In the genomic region with DNA sequence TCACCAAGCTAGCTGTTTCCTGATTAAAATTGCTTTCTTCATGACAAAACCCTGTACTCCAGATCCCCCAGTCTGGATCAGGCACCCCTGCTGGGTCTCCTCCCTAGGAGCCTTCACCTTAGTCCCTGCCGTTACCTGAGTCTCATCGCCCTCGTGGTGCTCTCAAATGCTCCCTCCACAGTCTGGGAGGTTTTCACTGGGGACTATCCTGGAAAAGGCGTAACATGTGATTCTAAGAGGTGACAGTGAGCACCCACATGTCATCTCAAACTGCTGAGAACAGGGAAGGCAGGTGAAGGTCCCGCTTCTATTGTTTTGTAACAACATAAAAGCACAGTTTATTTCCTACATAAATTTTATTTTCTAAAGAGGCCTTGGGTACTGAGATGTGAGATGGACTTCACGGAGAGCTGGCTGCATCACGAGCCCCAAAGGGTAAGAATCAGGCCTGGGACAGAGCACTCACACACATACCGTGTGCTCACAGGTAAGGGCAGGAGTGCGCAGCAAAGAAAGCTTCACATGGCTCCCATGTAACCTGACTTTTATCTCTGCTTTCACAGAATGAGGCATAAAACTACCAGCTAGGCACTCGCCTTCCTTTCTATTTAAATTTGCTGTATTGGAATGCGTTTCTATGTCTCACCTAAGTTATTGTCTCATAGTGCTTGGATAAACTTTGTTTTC, we compare ENCODE assay signal across 18 cellular contexts.
A peak's percentile ranks its signal among the peaks of the same experiment; 100 is the strongest.
DNase-seq lines count a peak whose midpoint lies in the region; ATAC-seq, FAIRE-seq and TF ChIP-seq lines count a peak whose summit lies in the region.
"Had no signal": no experiment of that assay in that cellular context is flagged by ENCODE, and none has a peak within 500 bp of the region (broad histone marks: within the 10 kb centered on the region; RNA-seq: fewer than 3 reads in every experiment).

No MANE protein-coding gene starts in this region.

- intact Hi-C loops in HepG2 (cut with micrococcal nuclease; ENCODE audit: unreplicated experiment) = no loop called here
- intact Hi-C loops in right lobe of liver (cut with DNase I) = no loop called here

- no peak for FAIRE-seq in HepG2 (lab: Jason Lieb, UNC)

- H3K27ac Mint-ChIP-seq in T-helper 2 cell treated with Interferon-gamma antibody and Interleukin-4, amounts not matched to agents 5 μg/mL and 100 μg/mL, for 36 hours = peak overlapping the region; percentile 91
- H3K27ac Mint-ChIP-seq in activated naive CD8-positive, alpha-beta T cell = peak overlapping the region; percentile 97
- H3K27ac Mint-ChIP-seq in stimulated activated naive CD8-positive, alpha-beta T cell treated with anti-CD3 and anti-CD28 coated beads, Interleukin-15, amount 100 ng/mL, for 72 hours = peak overlapping the region; percentile 99

- peaks cover 82% of the 10 kb centered on the region for H3K4me1 Mint-ChIP-seq in T-helper 2 cell treated with Interferon-gamma antibody and Interleukin-4, amounts not matched to agents 5 μg/mL and 100 μg/mL, for 36 hours (ENCODE audit: low read depth)
- H3K4me1 Mint-ChIP-seq in activated naive CD8-positive, alpha-beta T cell (ENCODE audit: low read depth) = peaks cover 76% of the 10 kb centered on the region
- peaks cover 91% of the 10 kb centered on the region for H3K4me1 Mint-ChIP-seq in stimulated activated naive CD8-positive, alpha-beta T cell treated with anti-CD3 and anti-CD28 coated beads, Interleukin-15, amount 100 ng/mL, for 72 hours
- H3K4me1 Mint-ChIP-seq: IgD-negative memory B cell had no signal

- CTCF ChIA-PET in HepG2 (lab: Yijun Ruan, JAX; ENCODE audit: low intra/inter-chr PET ratio, low total read pairs) = no interaction called here

- TF ChIP-seq POLR2A in HepG2 (IDR thresholded peaks at IDR 0.05; ENCODE audit: insufficient read depth in 1 of 2, low read depth in 2 of 2, low read length in 2 of 2) (no peak), right lobe of liver (IDR thresholded peaks at IDR 0.05) (no peak)

- no peaks in the 10 kb centered on the region for H3K27me3 Mint-ChIP-seq in T-helper 2 cell treated with Interferon-gamma antibody and Interleukin-4, amounts not matched to agents 5 μg/mL and 100 μg/mL, for 36 hours (ENCODE audit: low read depth)
- no peaks in the 10 kb centered on the region for H3K27me3 Mint-ChIP-seq in activated naive CD8-positive, alpha-beta T cell
- H3K27me3 Mint-ChIP-seq in stimulated activated naive CD8-positive, alpha-beta T cell treated with anti-CD3 and anti-CD28 coated beads, Interleukin-15, amount 100 ng/mL, for 72 hours = no peaks in the 10 kb centered on the region
- H3K27me3 Mint-ChIP-seq: IgD-negative memory B cell had no signal

- ATAC-seq in HepG2 = no peak
- no peak for ATAC-seq in right lobe of liver
- ATAC-seq in stimulated activated naive CD8-positive, alpha-beta T cell treated with anti-CD3 and anti-CD28 coated beads, Interleukin-15, amount 100 ng/mL, for 72 hours = no peak

- H3K9me3 Mint-ChIP-seq in T-helper 2 cell treated with Interferon-gamma antibody and Interleukin-4, amounts not matched to agents 5 μg/mL and 100 μg/mL, for 36 hours = peaks cover 9% of the 10 kb centered on the region
- H3K9me3 Mint-ChIP-seq in activated naive CD8-positive, alpha-beta T cell (ENCODE audit: low read depth) = peaks cover 3% of the 10 kb centered on the region
- peaks cover 6 to 33% of the 10 kb centered on the region in 2 donors for H3K9me3 Mint-ChIP-seq in stimulated activated naive CD8-positive, alpha-beta T cell treated with anti-CD3 and anti-CD28 coated beads, Interleukin-15, amount 100 ng/mL, for 72 hours
- H3K9me3 Mint-ChIP-seq: IgD-negative memory B cell had no signal

- H3K36me3 ChIP-seq in HepG2 (replicated peaks in 1 of 2; ENCODE audit: control insufficient read depth in 1 of 2, insufficient read depth in 2 of 2, low read length in 2 of 2) = no peaks in the 10 kb centered on the region
- no peaks in the 10 kb centered on the region for H3K36me3 ChIP-seq in right lobe of liver
- no peaks in the 10 kb centered on the region for H3K36me3 ChIP-seq in Karpas-422 (ENCODE audit: insufficient read depth, low read length)
- H3K36me3 ChIP-seq: BLaER1 had no signal

- in situ Hi-C loops in HepG2 (cut with HindIII; ENCODE audit: extremely low pct_ligation_motif_present, low pct_unique_long_range_greater_than_20kb) = no loop called here

- peak; percentile 3 for DNase-seq in T-helper 2 cell treated with Interferon-gamma antibody and Interleukin-4, amounts not matched to agents 5 μg/mL and 100 μg/mL, for 36 hours (ENCODE audit: low spot score)
- DNase-seq in T-helper 2 cell = no peak
- DNase-seq in HepG2 (ENCODE audit: low spot score) = no peak
- DNase-seq in right lobe of liver = no peak
- DNase-seq in stimulated activated naive CD8-positive, alpha-beta T cell treated with anti-CD3 and anti-CD28 coated beads, Interleukin-15, amount 100 ng/mL, for 72 hours = no peak
- DNase-seq in SKM-1 (lab: John Stamatoyannopoulos, UW; ENCODE audit: unreplicated experiment) = no peak
- DNase-seq in Karpas-422 = no peak
- DNase-seq: 8988T, DMS153, EL, H9, NCI-H1930, NCI-H446 treated with DMSO at 0.1 percent for 48 hours, NCI-H774, PC-9 had no signal

- H3K4me1 ChIP-seq in HepG2 (ENCODE audit: insufficient read depth, low read length) (no peaks in the 10 kb centered on the region), right lobe of liver (no peaks in the 10 kb centered on the region), Karpas-422 (ENCODE audit: low read length) (no peaks in the 10 kb centered on the region)
- H3K4me1 ChIP-seq: BLaER1 had no signal

- POLR2A ChIA-PET in HepG2 (lab: Yijun Ruan, JAX) = no interaction called here

- H4K20me1 ChIP-seq in HepG2 (ENCODE audit: insufficient read depth, low read length) (no peaks in the 10 kb centered on the region), Karpas-422 (ENCODE audit: insufficient read depth, low read depth, low read length) (no peaks in the 10 kb centered on the region)
- H4K20me1 ChIP-seq: BLaER1 had no signal

- no peak for TF ChIP-seq EP300 in HepG2 (IDR thresholded peaks at IDR 0.05; ENCODE audit: low read depth in 2 of 2, low read length in 2 of 2)
- no peak for TF ChIP-seq EP300 in HepG2 (CRISPR knock-in tag; IDR thresholded peaks at IDR 0.05; ENCODE audit: borderline replicate concordance)

- no TSS peak for BruUV-seq in HepG2 (replicated peaks; lab: Mats Ljungman, UMichigan)

- no peak for TF ChIP-seq RAD21 in HepG2 (CRISPR knock-in tag; IDR thresholded peaks at IDR 0.05)

- H3K4me3 ChIP-seq in HepG2 (replicated peaks in 1 of 3; ENCODE audit: insufficient read depth in 1 of 3, low read depth in 2 of 3, low read length in 3 of 3) (no peak overlapping the region), right lobe of liver (no peak overlapping the region), Karpas-422 (ENCODE audit: low read length) (no peak overlapping the region)
- H3K4me3 ChIP-seq: BLaER1, PC-9 had no signal

- H3K27ac ChIP-seq in HepG2 (ENCODE audit: extremely low read length, insufficient read depth, low read length) = no peak overlapping the region
- H3K27ac ChIP-seq in right lobe of liver = no peak overlapping the region
- no peak overlapping the region for H3K27ac ChIP-seq in Karpas-422 (ENCODE audit: low read length)
- H3K27ac ChIP-seq: BLaER1, PC-9 had no signal

- H3K9me2 ChIP-seq in Karpas-422 (replicated peaks; ENCODE audit: insufficient read depth, low read length) = no peaks in the 10 kb centered on the region

- 35% methylated on average over 11 of the region's 11 CpGs for WGBS in HepG2 (ENCODE audit: low lambda C conversion rate)
- WGBS in right lobe of liver (ENCODE audit: insufficient coverage, low coverage, low lambda C conversion rate, missing lambda C conversion rate) = 81% methylated on average over 8 of the region's 11 CpGs

- H3K27me3 ChIP-seq in HepG2 (ENCODE audit: control insufficient read depth in 1 of 2, insufficient read depth in 2 of 2, low read length in 2 of 2) = peaks cover 0 to 8% of the 10 kb centered on the region in 2 experiments; a peak in 3 of 5 replicates
- no peaks in the 10 kb centered on the region for H3K27me3 ChIP-seq in right lobe of liver
- H3K27me3 ChIP-seq in Karpas-422 (ENCODE audit: low read length) = no peaks in the 10 kb centered on the region
- H3K27me3 ChIP-seq: BLaER1 had no signal

- H3K79me2 ChIP-seq in HepG2 (ENCODE audit: insufficient read depth, low read length) (no peaks in the 10 kb centered on the region), Karpas-422 (ENCODE audit: low read length) (no peaks in the 10 kb centered on the region)

- H3K9me3 ChIP-seq in HepG2 (ENCODE audit: low read length) = no peaks in the 10 kb centered on the region
- H3K9me3 ChIP-seq in right lobe of liver = no peaks in the 10 kb centered on the region
- no peaks in the 10 kb centered on the region for H3K9me3 ChIP-seq in Karpas-422 (ENCODE audit: low read length)
- H3K9me3 ChIP-seq: BLaER1 had no signal

- H3K4me2 ChIP-seq in HepG2 (ENCODE audit: low read depth, low read length) (no peak overlapping the region), Karpas-422 (ENCODE audit: low read depth, low read length, poor library complexity, severe bottlenecking) (no peak overlapping the region)
- H3K4me2 ChIP-seq: BLaER1, PC-9 had no signal

- H3K36me3 Mint-ChIP-seq in T-helper 2 cell treated with Interferon-gamma antibody and Interleukin-4, amounts not matched to agents 5 μg/mL and 100 μg/mL, for 36 hours (ENCODE audit: low read depth) = peaks cover 18% of the 10 kb centered on the region
- H3K36me3 Mint-ChIP-seq in activated naive CD8-positive, alpha-beta T cell = peaks cover 7% of the 10 kb centered on the region
- H3K36me3 Mint-ChIP-seq: IgD-negative memory B cell had no signal

- no peak overlapping the region for H2AFZ ChIP-seq in HepG2 (ENCODE audit: low read length)
- no peak overlapping the region for H2AFZ ChIP-seq in Karpas-422 (ENCODE audit: low read length)
- H2AFZ ChIP-seq: PC-9 had no signal

- no peak overlapping the region for H3K4me3 Mint-ChIP-seq in T-helper 2 cell treated with Interferon-gamma antibody and Interleukin-4, amounts not matched to agents 5 μg/mL and 100 μg/mL, for 36 hours
- peak overlapping the region; percentile 25 for H3K4me3 Mint-ChIP-seq in activated naive CD8-positive, alpha-beta T cell
- H3K4me3 Mint-ChIP-seq in stimulated activated naive CD8-positive, alpha-beta T cell treated with anti-CD3 and anti-CD28 coated beads, Interleukin-15, amount 100 ng/mL, for 72 hours = peak overlapping the region in 1 of 2 donors; percentile 44
- H3K4me3 Mint-ChIP-seq: H9, IgD-negative memory B cell had no signal

- TF ChIP-seq CTCF in HepG2 (CRISPR knock-in tag; IDR thresholded peaks at IDR 0.05) (no peak), right lobe of liver (IDR thresholded peaks at IDR 0.05) (no peak)

- H3K9ac ChIP-seq in HepG2 (ENCODE audit: insufficient read depth, low read depth, low read length) = no peak overlapping the region
- H3K9ac ChIP-seq in Karpas-422 (ENCODE audit: low read length) = no peak overlapping the region
- H3K9ac ChIP-seq: BLaER1 had no signal
